Comparison of ENCODE assay signal across 9 cellular contexts in genomic region chr4:38069271-38069760, GRCh38.
DNase-seq lines count a peak whose midpoint lies in the region; ATAC-seq, FAIRE-seq and TF ChIP-seq lines count a peak whose summit lies in the region.
"Had no signal": no experiment of that assay in that cellular context is flagged by ENCODE, and none has a peak within 500 bp of the region (broad histone marks: within the 10 kb centered on the region; RNA-seq: fewer than 3 reads in every experiment).

No MANE protein-coding gene starts in this region.

- TF ChIP-seq CTCF in brain microvascular endothelial cell (IDR thresholded peaks at IDR 0.05; ENCODE audit: low read depth, low read length, missing control alignments) = peak; percentile 70
- peak; percentile 47 for TF ChIP-seq CTCF in liver (IDR thresholded peaks at IDR 0.05; ENCODE audit: low read depth, low read length, missing input control)

- no peak overlapping the region for H3K9ac ChIP-seq in liver (ENCODE audit: low read depth in 1 of 2, low read length in 2 of 2)

- in situ Hi-C loops in brain microvascular endothelial cell (cut with HindIII; ENCODE audit: low pct_ligation_motif_present, low sequenced_read_pairs) = loop anchor here (25.0 kb wide), 2 partner anchors 93 to 243 kb away; no protein-coding TSS in a partner anchor
- in situ Hi-C loops in HAP-1 (cut with MboI; ENCODE audit: low sequenced_read_pairs) = no loop called here

- H3K27ac ChIP-seq in brain microvascular endothelial cell = no peak overlapping the region
- H3K27ac ChIP-seq in liver (ENCODE audit: low read depth in 1 of 2, low read length in 2 of 2) = peak overlapping the region; percentile 26 to 29
- H3K27ac ChIP-seq: neutrophil had no signal

- 39% methylated on average over 6 of the region's 6 CpGs for WGBS in liver

- TF ChIP-seq RAD21 in liver (IDR thresholded peaks at IDR 0.05) = peak; percentile 62 to 88

- H3K27me3 ChIP-seq in brain microvascular endothelial cell (replicated peaks) (no peaks in the 10 kb centered on the region), liver (ENCODE audit: control insufficient read depth in 4 of 4, insufficient read depth in 4 of 4, low read length in 3 of 4) (no peaks in the 10 kb centered on the region), HAP-1 (ENCODE audit: low read depth) (no peaks in the 10 kb centered on the region)
- H3K27me3 ChIP-seq: neutrophil had no signal

- no peak for DNase-seq in GM12892 (ENCODE audit: insufficient read length)
- DNase-seq in NCI-H748 treated with DMSO at 0.1 percent for 48 hours (lab: John Stamatoyannopoulos, UW) = peak; percentile 11
- DNase-seq in brain microvascular endothelial cell = no peak
- no peak for DNase-seq in NCI-H1092 (lab: John Stamatoyannopoulos, UW)
- no peak for DNase-seq in HAP-1 (ENCODE audit: low spot score in 2 of 2)
- no peak for DNase-seq in NOMO-1 treated with DMSO at 0.1 percent for 48 hours (lab: John Stamatoyannopoulos, UW; ENCODE audit: unreplicated experiment)

- H3K4me3 ChIP-seq in brain microvascular endothelial cell (ENCODE audit: low read depth, low read length) (no peak overlapping the region), liver (ENCODE audit: low read depth in 1 of 3, low read length in 3 of 3) (no peak overlapping the region), HAP-1 (no peak overlapping the region)

- H3K9me3 ChIP-seq in liver (ENCODE audit: control insufficient read depth in 4 of 4, low read length in 3 of 4) (no peaks in the 10 kb centered on the region), HAP-1 (no peaks in the 10 kb centered on the region)
- H3K9me3 ChIP-seq: neutrophil had no signal

- H3K4me1 ChIP-seq in liver (ENCODE audit: control insufficient read depth in 4 of 4, insufficient read depth in 4 of 4, low read length in 3 of 4) (peaks cover 3 to 14% (median 7%) of the 10 kb centered on the region in 4 donors), HAP-1 (no peaks in the 10 kb centered on the region)

- no peak for TF ChIP-seq POLR2A in GM12892 (IDR thresholded peaks at IDR 0.05; ENCODE audit: low read depth, low read length)

- H3K36me3 ChIP-seq in brain microvascular endothelial cell (replicated peaks) (peaks cover 3% of the 10 kb centered on the region), liver (ENCODE audit: control insufficient read depth in 4 of 4, insufficient read depth in 3 of 4, low read depth in 1 of 4, low read length in 3 of 4) (peaks cover 0 to 10% (median 2%) of the 10 kb centered on the region in 4 donors), HAP-1 (replicated peaks) (peaks cover 4% of the 10 kb centered on the region; the same call in 1 of the 2 replicates)

- peak; percentile 53 for FAIRE-seq in GM12892 (lab: Jason Lieb, UNC)

- no peak for ATAC-seq in GM18907 (IDR thresholded peaks at IDR 0.05; ENCODE audit: unreplicated experiment)

TF ChIP-seq in liver, 16 proteins besides CTCF, POLR2A, EP300 and RAD21:
- TF ChIP-seq SP1 (IDR thresholded peaks at IDR 0.05) (no peak), ZBTB33 (IDR thresholded peaks at IDR 0.05) (no peak), HNF4G (IDR thresholded peaks at IDR 0.05) (no peak), ATF3 (IDR thresholded peaks at IDR 0.05) (no peak), HNF4A (conservative IDR thresholded peaks at IDR 0.05) (no peak)
TF ChIP-seq in liver: peak in this region for 0.
